ENCODE assay signal across 29 cellular contexts in genomic region chr5:99878830-99879229, GRCh38.
"Had no signal": no experiment of that assay in that cellular context is flagged by ENCODE, and none has a peak within 500 bp of the region (broad histone marks: within the 10 kb centered on the region; RNA-seq: fewer than 3 reads in every experiment).

No MANE protein-coding gene starts in this region.

- H3K36me3 ChIP-seq: brain microvascular endothelial cell, cardiac muscle cell, MG63, SJCRH30 had no signal

- H3K4me1 Mint-ChIP-seq: activated B cell treated with CpG ODN at 0.5 μM for 24 hours; activated CD4-positive, alpha-beta T cell treated with anti-CD3 and anti-CD28 coated beads, Interleukin-2, amount 10 ng/mL, durations not matched to agents 7 days and 5 days had no signal

- H3K9me3 Mint-ChIP-seq: activated B cell treated with CpG ODN at 0.5 μM for 24 hours; activated CD4-positive, alpha-beta memory T cell treated with anti-CD3 and anti-CD28 coated beads for 36 hours; activated CD4-positive, alpha-beta T cell treated with anti-CD3 and anti-CD28 coated beads, Interleukin-2, amount 10 ng/mL, durations not matched to agents 7 days and 5 days; T-helper 1 cell treated with Interleukin-12 subunit alpha and Interleukin-12 subunit beta and Interleukin-4 antibody, amounts not matched to agents 30 μg/mL and 1 μg/mL, for 36 hours had no signal

- H3K36me3 Mint-ChIP-seq: activated CD4-positive, alpha-beta memory T cell treated with anti-CD3 and anti-CD28 coated beads for 36 hours; activated naive CD8-positive, alpha-beta T cell had no signal

- H3K9me3 ChIP-seq: MG63, SJCRH30, SK-N-SH had no signal

- DNase-seq: activated B cell treated with CpG ODN at 0.5 μM for 24 hours; activated CD4-positive, alpha-beta memory T cell treated with anti-CD3 and anti-CD28 coated beads for 36 hours; activated CD4-positive, alpha-beta T cell treated with anti-CD3 and anti-CD28 coated beads for 1 hour; activated CD4-positive, alpha-beta T cell treated with anti-CD3 and anti-CD28 coated beads, Interleukin-2, amount 10 ng/mL, durations not matched to agents 7 days and 5 days; activated CD8-positive, alpha-beta memory T cell treated with anti-CD3 and anti-CD28 coated beads for 24 hours; activated effector memory CD4-positive, alpha-beta T cell treated with anti-CD3 and anti-CD28 coated beads, Interleukin-2, amount 50 U/mL, for 16 hours; activated naive CD4-positive, alpha-beta T cell treated with anti-CD3 and anti-CD28 coated beads for 36 hours; activated T-cell treated with anti-CD3 and anti-CD28 coated beads, Interleukin-2, amount 50 U/mL, for 4 hours; amygdala; brain microvascular endothelial cell; MG63; MV-4-11; NCI-H1092 treated with DMSO at 0.1 percent for 48 hours; NCI-H1417 treated with DMSO at 0.1 percent for 48 hours; NCI-H1694; NCI-H2029; NCI-H2107; NCI-H2171 treated with DMSO at 0.1 percent for 48 hours; NCI-H226; NCI-H526; NCI-H774; Right ventricle myocardium superior; SJCRH30; SK-N-SH; SW 1271 had no signal

- H3K27ac Mint-ChIP-seq: activated B cell treated with CpG ODN at 0.5 μM for 24 hours; activated CD4-positive, alpha-beta memory T cell treated with anti-CD3 and anti-CD28 coated beads for 36 hours; activated CD4-positive, alpha-beta T cell treated with anti-CD3 and anti-CD28 coated beads, Interleukin-2, amount 10 ng/mL, durations not matched to agents 7 days and 5 days; activated naive CD4-positive, alpha-beta T cell treated with anti-CD3 and anti-CD28 coated beads for 36 hours; activated naive CD8-positive, alpha-beta T cell had no signal

- H3K27me3 ChIP-seq: brain microvascular endothelial cell, cardiac muscle cell, MG63, SJCRH30 had no signal

- H3K4me3 Mint-ChIP-seq: activated B cell treated with CpG ODN at 0.5 μM for 24 hours; activated CD4-positive, alpha-beta memory T cell treated with anti-CD3 and anti-CD28 coated beads for 36 hours; activated CD4-positive, alpha-beta T cell treated with anti-CD3 and anti-CD28 coated beads, Interleukin-2, amount 10 ng/mL, durations not matched to agents 7 days and 5 days; activated naive CD4-positive, alpha-beta T cell treated with anti-CD3 and anti-CD28 coated beads for 36 hours; activated naive CD8-positive, alpha-beta T cell; activated T-cell treated with anti-CD3 and anti-CD28 coated beads, Interleukin-2, amount 50 U/mL, for 4 hours; T-helper 1 cell treated with Interleukin-12 subunit alpha and Interleukin-12 subunit beta and Interleukin-4 antibody, amounts not matched to agents 30 μg/mL and 1 μg/mL, for 36 hours had no signal

- ATAC-seq: activated T-cell treated with anti-CD3 and anti-CD28 coated beads, Interleukin-2, amount 50 U/mL, for 4 hours had no signal

- H3K4me1 ChIP-seq: SJCRH30 had no signal

- H3K27me3 Mint-ChIP-seq: activated B cell treated with CpG ODN at 0.5 μM for 24 hours; activated CD4-positive, alpha-beta memory T cell treated with anti-CD3 and anti-CD28 coated beads for 36 hours; activated CD4-positive, alpha-beta T cell treated with anti-CD3 and anti-CD28 coated beads, Interleukin-2, amount 10 ng/mL, durations not matched to agents 7 days and 5 days; activated naive CD8-positive, alpha-beta T cell had no signal

- H3K4me3 ChIP-seq: cardiac muscle cell, MG63, SJCRH30 had no signal

- H3K27ac ChIP-seq: brain microvascular endothelial cell, cardiac muscle cell, KMS-11, SJCRH30 had no signal
